8 cellular contexts compared by ENCODE assay signal in genomic region chr4:185394568-185395254, GRCh38. TPM values are rescaled to one million over a fixed set of nuclear protein-coding genes. Genes with fewer than 3 reads are reported as not detected.
A peak's percentile ranks its signal among the peaks of the same experiment; 100 is the strongest.
DNase-seq lines count a peak whose midpoint lies in the region; ATAC-seq and TF ChIP-seq lines count a peak whose summit lies in the region.

No MANE protein-coding gene starts in this region.

- no peaks in the 10 kb centered on the region for H3K9me3 Mint-ChIP-seq in endothelial cell (ENCODE audit: unreplicated experiment)

- H3K27me3 Mint-ChIP-seq in endothelial cell (ENCODE audit: unreplicated experiment) = peaks cover 13% of the 10 kb centered on the region

- no peaks in the 10 kb centered on the region for H3K36me3 ChIP-seq in Panc1 (ENCODE audit: control insufficient read depth, insufficient read depth, low read length)
- no peaks in the 10 kb centered on the region for H3K36me3 ChIP-seq in rectal smooth muscle tissue (ENCODE audit: control insufficient read depth, insufficient read depth, low read length)

- TF ChIP-seq CTCF in Panc1 (IDR thresholded peaks at IDR 0.05) (no peak), endothelial cell (IDR thresholded peaks at IDR 0.05; ENCODE audit: unreplicated experiment) (no peak)

- POLR2A ChIA-PET in Panc1 (lab: Charles Lee) = interaction anchor here (0.5 to 0.6 kb wide), 2 partner anchors 410 to 920 kb away, joined by 3 to 6 read pairs; partner anchors contain the start of gene IRF2

- H3K27ac ChIP-seq in Panc1 (ENCODE audit: low read length) (peak overlapping the region; percentile 77; the same call in 1 of the 2 replicates), rectal smooth muscle tissue (ENCODE audit: low read depth, low read length) (peak overlapping the region; percentile 0)

- H3K4me1 ChIP-seq in Panc1 (ENCODE audit: control insufficient read depth, insufficient read depth, low read length) = no peaks in the 10 kb centered on the region
- peaks cover 3% of the 10 kb centered on the region for H3K4me1 ChIP-seq in rectal smooth muscle tissue (ENCODE audit: control insufficient read depth, insufficient read depth, low read length)

- BruUV-seq in Panc1 (replicated peaks; lab: Mats Ljungman, UMichigan) = TSS peak; percentile 65

- H3K4me3 ChIP-seq in Panc1 (ENCODE audit: low read depth in 2 of 2, low read length in 2 of 2) (peak overlapping the region; percentile 68 to 78), rectal smooth muscle tissue (ENCODE audit: low read length) (peak overlapping the region; percentile 82)

- H3K4me1 Mint-ChIP-seq in endothelial cell (ENCODE audit: unreplicated experiment) = peaks cover 17% of the 10 kb centered on the region

- H3K36me3 Mint-ChIP-seq in endothelial cell (ENCODE audit: low read depth, unreplicated experiment) = peaks cover 3% of the 10 kb centered on the region

- CTCF ChIA-PET in Panc1 (lab: Charles Lee) = no interaction called here

- DNase-seq in ELR (ENCODE audit: low read depth) (peak; percentile 63), Panc1 (ENCODE audit: low read depth, low spot score) (no peak), endothelial cell (ENCODE audit: low spot score) (no peak), NCI-H226 (no peak)
- DNase-seq in effector CD8-positive, alpha-beta T cell (lab: John Stamatoyannopoulos, UW) = no peak
- DNase-seq in activated effector memory CD4-positive, alpha-beta T cell treated with anti-CD3 and anti-CD28 coated beads, Interleukin-2, amount 50 U/mL, for 16 hours = no peak

- H3K9ac ChIP-seq in rectal smooth muscle tissue (ENCODE audit: low read length) = no peak overlapping the region

- intact Hi-C loops in Panc1 (cut with micrococcal nuclease; ENCODE audit: unreplicated experiment) = no loop called here

- H3K27ac Mint-ChIP-seq in endothelial cell (ENCODE audit: unreplicated experiment) = no peak overlapping the region

- H3K27me3 ChIP-seq in Panc1 (ENCODE audit: control insufficient read depth, insufficient read depth, low read length) = no peaks in the 10 kb centered on the region
- no peaks in the 10 kb centered on the region for H3K27me3 ChIP-seq in rectal smooth muscle tissue (ENCODE audit: control insufficient read depth, insufficient read depth, low read length)

- peak overlapping the region; percentile 10 for H3K4me3 Mint-ChIP-seq in endothelial cell (ENCODE audit: unreplicated experiment)

- ATAC-seq in Panc1 (no peak), GM19463 (IDR thresholded peaks at IDR 0.05; ENCODE audit: unreplicated experiment) (no peak)

- in situ Hi-C loops in Panc1 (cut with HindIII; ENCODE audit: low pct_unique_long_range_greater_than_20kb, low sequenced_read_pairs) = no loop called here

- H3K9me3 ChIP-seq in Panc1 (ENCODE audit: control insufficient read depth, insufficient read depth, low read depth, low read length) = no peaks in the 10 kb centered on the region

RNA-seq across cellular contexts. Expression of gene LRP2BP, which starts 1.0 kb away (rescaled TPM):
- total RNA-seq in Panc1 (2021; ENCODE audit: unreplicated experiment) (0.33 TPM), endothelial cell (ENCODE audit: unreplicated experiment) (0.92 TPM)
- polyA plus RNA-seq in Panc1 (2012; ENCODE audit: insufficient read length) = 0.44 TPM

RNA-seq across cellular contexts. Expression of gene ANKRD37, which starts 1.9 kb away (rescaled TPM):
- total RNA-seq in Panc1 (2021; ENCODE audit: unreplicated experiment) (5.1 TPM), endothelial cell (ENCODE audit: unreplicated experiment) (2.6 TPM)
- polyA plus RNA-seq in Panc1 (2012; ENCODE audit: insufficient read length) = 10.9 TPM

RNA-seq across cellular contexts. Expression of gene UFSP2, which starts 31.1 kb away (rescaled TPM):
- total RNA-seq in Panc1 (2021; ENCODE audit: unreplicated experiment) = 17.0 TPM
- polyA plus RNA-seq in Panc1 (2012; ENCODE audit: insufficient read length) = 12.3 TPM
- total RNA-seq in endothelial cell (ENCODE audit: unreplicated experiment) = 27.4 TPM
